In the genomic region with DNA sequence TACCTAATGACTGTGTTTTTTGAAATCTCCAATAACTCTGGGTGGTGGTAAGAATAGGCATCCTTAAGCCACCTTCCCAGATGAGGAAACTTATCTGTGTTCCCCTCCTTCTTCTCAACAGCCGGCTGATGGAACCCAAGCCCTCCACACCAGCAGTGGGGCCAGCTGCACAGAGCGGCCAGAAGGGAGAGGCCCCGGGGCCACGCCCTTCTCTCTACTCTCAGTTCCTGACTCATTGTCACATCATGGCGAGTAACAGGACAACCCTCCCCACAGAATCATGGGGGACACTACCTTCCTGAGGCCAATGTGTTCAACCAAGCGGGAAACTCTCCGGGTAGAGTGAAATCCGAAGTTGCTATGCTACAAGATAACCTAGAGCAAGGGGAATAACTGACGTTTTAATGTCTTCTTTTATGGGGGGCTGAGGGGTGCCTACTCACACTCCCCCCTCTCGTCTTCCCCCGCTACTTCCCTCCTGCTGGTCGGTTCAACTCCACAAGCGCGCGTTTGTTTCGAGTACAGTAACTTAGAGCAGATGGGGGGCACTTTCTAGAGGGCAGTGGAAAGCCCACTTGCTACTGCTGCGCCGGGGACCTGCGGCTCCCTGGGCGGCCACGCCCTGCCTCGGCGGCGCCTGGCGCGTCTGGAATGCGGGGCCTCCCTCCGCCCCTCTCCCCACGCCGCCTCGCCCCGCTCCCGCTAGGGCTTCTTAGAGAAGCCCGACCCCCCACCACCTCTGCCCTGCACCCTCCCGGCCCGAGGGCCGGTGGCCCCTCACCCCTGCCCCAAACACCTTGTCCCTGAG, we compare ENCODE assay signal across 1 cellular context.
TF ChIP-seq lines count a peak whose summit lies in the region.

No MANE protein-coding gene starts in this region.

TF ChIP-seq in K562, 482 proteins besides CTCF, POLR2A, EP300 and RAD21 (continued from another document and continues in another):
- peak; percentile 34; the same call in 1 of the 2 replicates for TF ChIP-seq STAT5A (IDR thresholded peaks at IDR 0.05; ENCODE audit: borderline replicate concordance, low read length)
- peak; percentile 84 for TF ChIP-seq NFE2 (IDR thresholded peaks at IDR 0.05; ENCODE audit: low read depth)
- TF ChIP-seq NR2F6 (CRISPR knock-in tag; IDR thresholded peaks at IDR 0.05) = no peak
- no peak for TF ChIP-seq ATF1 (CRISPR knock-in tag; IDR thresholded peaks at IDR 0.05)
- TF ChIP-seq ATF1 (tag; IDR thresholded peaks at IDR 0.05) = peak; percentile 69
- no peak for TF ChIP-seq ZNF696 (CRISPR knock-in tag; conservative IDR thresholded peaks at IDR 0.05)
- TF ChIP-seq SIN3A (IDR thresholded peaks at IDR 0.05; ENCODE audit: borderline replicate concordance in 2 of 2, control insufficient read depth in 1 of 2, low read depth in 2 of 2, low read length in 2 of 2) = peak; percentile 53 to 86; a peak in 3 of 4 replicates
- no peak for TF ChIP-seq MXI1 (IDR thresholded peaks at IDR 0.05; ENCODE audit: low read depth, low read length)
- peak; percentile 4 for TF ChIP-seq HMGN3 (IDR thresholded peaks at IDR 0.05; ENCODE audit: borderline replicate concordance, extremely low read depth, insufficient read length, low read depth, low read length)
- TF ChIP-seq CREM (IDR thresholded peaks at IDR 0.05; ENCODE audit: low read depth) = peak; percentile 51
- peak; percentile 41; the same call in 1 of the 2 replicates for TF ChIP-seq ZNF316 (IDR thresholded peaks at IDR 0.05)
- TF ChIP-seq ZNF57 (CRISPR knock-in tag; IDR thresholded peaks at IDR 0.05) = no peak
- no peak; the same call in 1 of the 2 replicates for TF ChIP-seq RUNX1 (IDR thresholded peaks at IDR 0.05; ENCODE audit: low read depth)
- TF ChIP-seq, protein P1, sequence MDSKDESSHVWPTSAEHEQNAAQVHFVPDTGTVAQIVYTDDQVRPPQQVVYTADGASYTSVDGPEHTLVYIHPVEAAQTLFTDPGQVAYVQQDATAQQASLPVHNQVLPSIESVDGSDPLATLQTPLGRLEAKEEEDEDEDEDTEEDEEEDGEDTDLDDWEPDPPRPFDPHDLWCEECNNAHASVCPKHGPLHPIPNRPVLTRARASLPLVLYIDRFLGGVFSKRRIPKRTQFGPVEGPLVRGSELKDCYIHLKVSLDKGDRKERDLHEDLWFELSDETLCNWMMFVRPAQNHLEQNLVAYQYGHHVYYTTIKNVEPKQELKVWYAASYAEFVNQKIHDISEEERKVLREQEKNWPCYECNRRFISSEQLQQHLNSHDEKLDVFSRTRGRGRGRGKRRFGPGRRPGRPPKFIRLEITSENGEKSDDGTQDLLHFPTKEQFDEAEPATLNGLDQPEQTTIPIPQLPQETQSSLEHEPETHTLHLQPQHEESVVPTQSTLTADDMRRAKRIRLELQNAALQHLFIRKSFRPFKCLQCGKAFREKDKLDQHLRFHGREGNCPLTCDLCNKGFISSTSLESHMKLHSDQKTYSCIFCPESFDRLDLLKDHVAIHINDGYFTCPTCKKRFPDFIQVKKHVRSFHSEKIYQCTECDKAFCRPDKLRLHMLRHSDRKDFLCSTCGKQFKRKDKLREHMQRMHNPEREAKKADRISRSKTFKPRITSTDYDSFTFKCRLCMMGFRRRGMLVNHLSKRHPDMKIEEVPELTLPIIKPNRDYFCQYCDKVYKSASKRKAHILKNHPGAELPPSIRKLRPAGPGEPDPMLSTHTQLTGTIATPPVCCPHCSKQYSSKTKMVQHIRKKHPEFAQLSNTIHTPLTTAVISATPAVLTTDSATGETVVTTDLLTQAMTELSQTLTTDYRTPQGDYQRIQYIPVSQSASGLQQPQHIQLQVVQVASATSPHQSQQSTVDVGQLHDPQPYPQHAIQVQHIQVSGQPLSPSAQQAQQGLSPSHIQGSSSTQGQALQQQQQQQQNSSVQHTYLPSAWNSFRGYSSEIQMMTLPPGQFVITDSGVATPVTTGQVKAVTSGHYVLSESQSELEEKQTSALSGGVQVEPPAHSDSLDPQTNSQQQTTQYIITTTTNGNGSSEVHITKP (IDR thresholded peaks at IDR 0.05; ENCODE audit: partially characterized antibody) = peak; percentile 95
- no peak for TF ChIP-seq U2AF2 (optimal IDR thresholded peaks at IDR 0.05; ENCODE audit: low read depth, low read length)
- TF ChIP-seq MAFG (tag; conservative IDR thresholded peaks at IDR 0.05) = peak; percentile 32
- peak; percentile 16; the same call in 1 of the 2 replicates for TF ChIP-seq NCOA1 (IDR thresholded peaks at IDR 0.05; ENCODE audit: low read depth)
- no peak for TF ChIP-seq TGIF2 (CRISPR knock-in tag; IDR thresholded peaks at IDR 0.05)
- TF ChIP-seq BMI1 (IDR thresholded peaks at IDR 0.05; ENCODE audit: low read length) = no peak
- TF ChIP-seq, protein P2, sequence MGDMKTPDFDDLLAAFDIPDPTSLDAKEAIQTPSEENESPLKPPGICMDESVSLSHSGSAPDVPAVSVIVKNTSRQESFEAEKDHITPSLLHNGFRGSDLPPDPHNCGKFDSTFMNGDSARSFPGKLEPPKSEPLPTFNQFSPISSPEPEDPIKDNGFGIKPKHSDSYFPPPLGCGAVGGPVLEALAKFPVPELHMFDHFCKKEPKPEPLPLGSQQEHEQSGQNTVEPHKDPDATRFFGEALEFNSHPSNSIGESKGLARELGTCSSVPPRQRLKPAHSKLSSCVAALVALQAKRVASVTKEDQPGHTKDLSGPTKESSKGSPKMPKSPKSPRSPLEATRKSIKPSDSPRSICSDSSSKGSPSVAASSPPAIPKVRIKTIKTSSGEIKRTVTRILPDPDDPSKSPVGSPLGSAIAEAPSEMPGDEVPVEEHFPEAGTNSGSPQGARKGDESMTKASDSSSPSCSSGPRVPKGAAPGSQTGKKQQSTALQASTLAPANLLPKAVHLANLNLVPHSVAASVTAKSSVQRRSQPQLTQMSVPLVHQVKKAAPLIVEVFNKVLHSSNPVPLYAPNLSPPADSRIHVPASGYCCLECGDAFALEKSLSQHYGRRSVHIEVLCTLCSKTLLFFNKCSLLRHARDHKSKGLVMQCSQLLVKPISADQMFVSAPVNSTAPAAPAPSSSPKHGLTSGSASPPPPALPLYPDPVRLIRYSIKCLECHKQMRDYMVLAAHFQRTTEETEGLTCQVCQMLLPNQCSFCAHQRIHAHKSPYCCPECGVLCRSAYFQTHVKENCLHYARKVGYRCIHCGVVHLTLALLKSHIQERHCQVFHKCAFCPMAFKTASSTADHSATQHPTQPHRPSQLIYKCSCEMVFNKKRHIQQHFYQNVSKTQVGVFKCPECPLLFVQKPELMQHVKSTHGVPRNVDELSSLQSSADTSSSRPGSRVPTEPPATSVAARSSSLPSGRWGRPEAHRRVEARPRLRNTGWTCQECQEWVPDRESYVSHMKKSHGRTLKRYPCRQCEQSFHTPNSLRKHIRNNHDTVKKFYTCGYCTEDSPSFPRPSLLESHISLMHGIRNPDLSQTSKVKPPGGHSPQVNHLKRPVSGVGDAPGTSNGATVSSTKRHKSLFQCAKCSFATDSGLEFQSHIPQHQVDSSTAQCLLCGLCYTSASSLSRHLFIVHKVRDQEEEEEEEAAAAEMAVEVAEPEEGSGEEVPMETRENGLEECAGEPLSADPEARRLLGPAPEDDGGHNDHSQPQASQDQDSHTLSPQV (IDR thresholded peaks at IDR 0.05) = peak; percentile 76
- no peak for TF ChIP-seq ZNF408 (CRISPR knock-in tag; IDR thresholded peaks at IDR 0.05; ENCODE audit: low read depth)
- TF ChIP-seq, protein P3, sequence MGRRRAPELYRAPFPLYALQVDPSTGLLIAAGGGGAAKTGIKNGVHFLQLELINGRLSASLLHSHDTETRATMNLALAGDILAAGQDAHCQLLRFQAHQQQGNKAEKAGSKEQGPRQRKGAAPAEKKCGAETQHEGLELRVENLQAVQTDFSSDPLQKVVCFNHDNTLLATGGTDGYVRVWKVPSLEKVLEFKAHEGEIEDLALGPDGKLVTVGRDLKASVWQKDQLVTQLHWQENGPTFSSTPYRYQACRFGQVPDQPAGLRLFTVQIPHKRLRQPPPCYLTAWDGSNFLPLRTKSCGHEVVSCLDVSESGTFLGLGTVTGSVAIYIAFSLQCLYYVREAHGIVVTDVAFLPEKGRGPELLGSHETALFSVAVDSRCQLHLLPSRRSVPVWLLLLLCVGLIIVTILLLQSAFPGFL (CRISPR knock-in tag; IDR thresholded peaks at IDR 0.05) = no peak
- peak; percentile 16; the same call in 1 of the 2 replicates for TF ChIP-seq MTA3 (IDR thresholded peaks at IDR 0.05; ENCODE audit: borderline replicate concordance)
- TF ChIP-seq ZBED1 (IDR thresholded peaks at IDR 0.05) = no peak
- TF ChIP-seq, protein P4, sequence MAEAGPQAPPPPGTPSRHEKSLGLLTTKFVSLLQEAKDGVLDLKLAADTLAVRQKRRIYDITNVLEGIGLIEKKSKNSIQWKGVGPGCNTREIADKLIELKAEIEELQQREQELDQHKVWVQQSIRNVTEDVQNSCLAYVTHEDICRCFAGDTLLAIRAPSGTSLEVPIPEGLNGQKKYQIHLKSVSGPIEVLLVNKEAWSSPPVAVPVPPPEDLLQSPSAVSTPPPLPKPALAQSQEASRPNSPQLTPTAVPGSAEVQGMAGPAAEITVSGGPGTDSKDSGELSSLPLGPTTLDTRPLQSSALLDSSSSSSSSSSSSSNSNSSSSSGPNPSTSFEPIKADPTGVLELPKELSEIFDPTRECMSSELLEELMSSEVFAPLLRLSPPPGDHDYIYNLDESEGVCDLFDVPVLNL (CRISPR knock-in tag; IDR thresholded peaks at IDR 0.05; ENCODE audit: low read depth) = 0 out of 2 replicates have a peak, but pooled peaks have one; percentile 25
- TF ChIP-seq C11orf30 (IDR thresholded peaks at IDR 0.05; ENCODE audit: low read depth) = peak; percentile 71
- TF ChIP-seq TBP (optimal IDR thresholded peaks at IDR 0.05; ENCODE audit: low read depth, low read length) = peak; percentile 90
- TF ChIP-seq, protein P5, sequence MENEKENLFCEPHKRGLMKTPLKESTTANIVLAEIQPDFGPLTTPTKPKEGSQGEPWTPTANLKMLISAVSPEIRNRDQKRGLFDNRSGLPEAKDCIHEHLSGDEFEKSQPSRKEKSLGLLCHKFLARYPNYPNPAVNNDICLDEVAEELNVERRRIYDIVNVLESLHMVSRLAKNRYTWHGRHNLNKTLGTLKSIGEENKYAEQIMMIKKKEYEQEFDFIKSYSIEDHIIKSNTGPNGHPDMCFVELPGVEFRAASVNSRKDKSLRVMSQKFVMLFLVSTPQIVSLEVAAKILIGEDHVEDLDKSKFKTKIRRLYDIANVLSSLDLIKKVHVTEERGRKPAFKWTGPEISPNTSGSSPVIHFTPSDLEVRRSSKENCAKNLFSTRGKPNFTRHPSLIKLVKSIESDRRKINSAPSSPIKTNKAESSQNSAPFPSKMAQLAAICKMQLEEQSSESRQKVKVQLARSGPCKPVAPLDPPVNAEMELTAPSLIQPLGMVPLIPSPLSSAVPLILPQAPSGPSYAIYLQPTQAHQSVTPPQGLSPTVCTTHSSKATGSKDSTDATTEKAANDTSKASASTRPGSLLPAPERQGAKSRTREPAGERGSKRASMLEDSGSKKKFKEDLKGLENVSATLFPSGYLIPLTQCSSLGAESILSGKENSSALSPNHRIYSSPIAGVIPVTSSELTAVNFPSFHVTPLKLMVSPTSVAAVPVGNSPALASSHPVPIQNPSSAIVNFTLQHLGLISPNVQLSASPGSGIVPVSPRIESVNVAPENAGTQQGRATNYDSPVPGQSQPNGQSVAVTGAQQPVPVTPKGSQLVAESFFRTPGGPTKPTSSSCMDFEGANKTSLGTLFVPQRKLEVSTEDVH (IDR thresholded peaks at IDR 0.05; ENCODE audit: low read depth, partially characterized antibody) = no peak
- TF ChIP-seq, protein P6, sequence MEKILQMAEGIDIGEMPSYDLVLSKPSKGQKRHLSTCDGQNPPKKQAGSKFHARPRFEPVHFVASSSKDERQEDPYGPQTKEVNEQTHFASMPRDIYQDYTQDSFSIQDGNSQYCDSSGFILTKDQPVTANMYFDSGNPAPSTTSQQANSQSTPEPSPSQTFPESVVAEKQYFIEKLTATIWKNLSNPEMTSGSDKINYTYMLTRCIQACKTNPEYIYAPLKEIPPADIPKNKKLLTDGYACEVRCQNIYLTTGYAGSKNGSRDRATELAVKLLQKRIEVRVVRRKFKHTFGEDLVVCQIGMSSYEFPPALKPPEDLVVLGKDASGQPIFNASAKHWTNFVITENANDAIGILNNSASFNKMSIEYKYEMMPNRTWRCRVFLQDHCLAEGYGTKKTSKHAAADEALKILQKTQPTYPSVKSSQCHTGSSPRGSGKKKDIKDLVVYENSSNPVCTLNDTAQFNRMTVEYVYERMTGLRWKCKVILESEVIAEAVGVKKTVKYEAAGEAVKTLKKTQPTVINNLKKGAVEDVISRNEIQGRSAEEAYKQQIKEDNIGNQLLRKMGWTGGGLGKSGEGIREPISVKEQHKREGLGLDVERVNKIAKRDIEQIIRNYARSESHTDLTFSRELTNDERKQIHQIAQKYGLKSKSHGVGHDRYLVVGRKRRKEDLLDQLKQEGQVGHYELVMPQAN (IDR thresholded peaks at IDR 0.05; ENCODE audit: borderline replicate concordance) = peak; percentile 43
- TF ChIP-seq MBD2 (IDR thresholded peaks at IDR 0.05; ENCODE audit: borderline replicate concordance, low read depth) = no peak
- peak; percentile 42 for TF ChIP-seq DACH1 (IDR thresholded peaks at IDR 0.05; ENCODE audit: partially characterized antibody)
- TF ChIP-seq TBL1XR1 (IDR thresholded peaks at IDR 0.05; ENCODE audit: low read length in 2 of 2) = no peak
- no peak for TF ChIP-seq DMBX1 (CRISPR knock-in tag; IDR thresholded peaks at IDR 0.05; ENCODE audit: borderline replicate concordance)
- TF ChIP-seq NONO (IDR thresholded peaks at IDR 0.05; ENCODE audit: low read depth in 2 of 2, low read length in 1 of 2) = peak in 1 of 2 experiments; percentile 39; a peak in 1 of 4 replicates
- TF ChIP-seq SRSF9 (IDR thresholded peaks at IDR 0.05; ENCODE audit: borderline replicate concordance, low read depth, low read length) = no peak
- no peak for TF ChIP-seq RBM22 (IDR thresholded peaks at IDR 0.05; ENCODE audit: low read depth, low read length, poor library complexity, severe bottlenecking)
- TF ChIP-seq, protein P7, sequence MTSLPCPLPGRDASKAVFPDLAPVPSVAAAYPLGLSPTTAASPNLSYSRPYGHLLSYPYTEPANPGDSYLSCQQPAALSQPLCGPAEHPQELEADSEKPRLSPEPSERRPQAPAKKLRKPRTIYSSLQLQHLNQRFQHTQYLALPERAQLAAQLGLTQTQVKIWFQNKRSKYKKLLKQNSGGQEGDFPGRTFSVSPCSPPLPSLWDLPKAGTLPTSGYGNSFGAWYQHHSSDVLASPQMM (CRISPR knock-in tag; IDR thresholded peaks at IDR 0.05) = no peak
- TF ChIP-seq KLF16 (IDR thresholded peaks at IDR 0.05) = peak; percentile 47; the same call in 1 of the 2 replicates
- TF ChIP-seq TEAD1 (CRISPR knock-in tag; IDR thresholded peaks at IDR 0.05) = peak in 1 of 2 experiments; percentile 92; a peak in 2 of 4 replicates
- TF ChIP-seq ZNF282 (CRISPR knock-in tag; IDR thresholded peaks at IDR 0.05) = no peak
- TF ChIP-seq MEIS2 (IDR thresholded peaks at IDR 0.05; ENCODE audit: partially characterized antibody) = peak; percentile 5
- TF ChIP-seq, protein P8, sequence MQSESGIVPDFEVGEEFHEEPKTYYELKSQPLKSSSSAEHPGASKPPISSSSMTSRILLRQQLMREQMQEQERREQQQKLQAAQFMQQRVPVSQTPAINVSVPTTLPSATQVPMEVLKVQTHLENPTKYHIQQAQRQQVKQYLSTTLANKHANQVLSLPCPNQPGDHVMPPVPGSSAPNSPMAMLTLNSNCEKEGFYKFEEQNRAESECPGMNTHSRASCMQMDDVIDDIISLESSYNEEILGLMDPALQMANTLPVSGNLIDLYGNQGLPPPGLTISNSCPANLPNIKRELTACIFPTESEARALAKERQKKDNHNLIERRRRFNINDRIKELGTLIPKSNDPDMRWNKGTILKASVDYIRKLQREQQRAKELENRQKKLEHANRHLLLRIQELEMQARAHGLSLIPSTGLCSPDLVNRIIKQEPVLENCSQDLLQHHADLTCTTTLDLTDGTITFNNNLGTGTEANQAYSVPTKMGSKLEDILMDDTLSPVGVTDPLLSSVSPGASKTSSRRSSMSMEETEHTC (IDR thresholded peaks at IDR 0.05) = no peak
- no peak for TF ChIP-seq DDX20 (tag; IDR thresholded peaks at IDR 0.05; ENCODE audit: low read depth)
